Comparison of ENCODE assay signal across 26 cellular contexts in the genomic region with DNA sequence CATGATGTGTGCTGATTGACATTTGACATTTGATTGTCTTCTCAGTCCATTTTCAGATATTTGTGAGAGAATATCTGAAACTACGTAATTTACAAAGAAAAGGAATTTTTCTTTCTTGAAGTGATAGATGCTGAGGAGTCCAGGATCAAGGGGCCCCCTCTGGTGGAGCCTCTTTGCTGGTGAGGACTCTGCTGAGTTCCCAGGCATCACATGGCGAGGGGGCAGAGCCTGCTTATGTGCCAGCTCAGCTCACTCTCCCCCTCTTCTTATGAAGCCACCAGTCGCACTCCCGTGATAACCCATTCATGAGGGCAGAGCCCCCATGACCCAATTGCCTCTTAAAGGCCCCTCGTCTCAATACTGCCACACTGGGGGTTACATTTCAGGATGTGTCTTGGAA.
DNase-seq lines count a peak whose midpoint lies in the region; ATAC-seq, FAIRE-seq and TF ChIP-seq lines count a peak whose summit lies in the region.
"Had no signal": no experiment of that assay in that cellular context is flagged by ENCODE, and none has a peak within 500 bp of the region (broad histone marks: within the 10 kb centered on the region; RNA-seq: fewer than 3 reads in every experiment).

No MANE protein-coding gene starts in this region.

- no peak overlapping the region for H2BK12ac ChIP-seq in H1 (ENCODE audit: low read depth, low read length)
- H2BK12ac ChIP-seq in mesenchymal stem cell (ENCODE audit: low read length in 2 of 2), result no peak overlapping the region

- H3K36me3 Mint-ChIP-seq in activated CD4-positive, alpha-beta T cell treated with anti-CD3 and anti-CD28 coated beads, Interleukin-2, amount 10 ng/mL, durations not matched to agents 7 days and 5 days (ENCODE audit: low read depth), result peaks cover 11% of the 10 kb centered on the region

- H4K5ac ChIP-seq in H1 (ENCODE audit: insufficient read length, low read depth, low read length), result no peak overlapping the region

- no peak for FAIRE-seq in H1 (lab: Jason Lieb, UNC)
- FAIRE-seq: GM12878, HTR-8/SVneo had no signal

- H4K20me1 ChIP-seq in Loucy (ENCODE audit: insufficient read depth, low read length, poor library complexity, severe bottlenecking) (peaks cover 13% of the 10 kb centered on the region), H1 (replicated peaks in 1 of 2; ENCODE audit: control insufficient read depth in 1 of 2, insufficient read depth in 2 of 2, low read length in 2 of 2) (peaks cover 39 to 41% of the 10 kb centered on the region in 2 experiments)

- H2BK120ac ChIP-seq in H1 (replicated peaks; ENCODE audit: low read depth, low read length), result no peak overlapping the region
- no peak overlapping the region for H2BK120ac ChIP-seq in mesenchymal stem cell (ENCODE audit: low read depth, low read length)

- H3K23me2 ChIP-seq in H1 (ENCODE audit: low read depth, low read length), result no peaks in the 10 kb centered on the region

- H3K4me2 ChIP-seq in Loucy (ENCODE audit: low read depth, low read length, poor library complexity, severe bottlenecking), result no peak overlapping the region
- no peak overlapping the region; a peak in 1 of 4 replicates for H3K4me2 ChIP-seq in H1 (ENCODE audit: insufficient read depth in 1 of 2, low read depth in 2 of 2, low read length in 2 of 2)
- no peak overlapping the region for H3K4me2 ChIP-seq in mesenchymal stem cell (ENCODE audit: low read length, poor library complexity, severe bottlenecking)

- TF ChIP-seq POLR2A in H1 (IDR thresholded peaks at IDR 0.05; ENCODE audit: control extremely low read depth in 1 of 2, low read depth in 2 of 2, low read length in 2 of 2), result no peak

- H3K79me1 ChIP-seq in H1 (ENCODE audit: low read depth, low read length), result peaks cover 20% of the 10 kb centered on the region
- H3K79me1 ChIP-seq in mesenchymal stem cell (replicated peaks; ENCODE audit: low read length, poor library complexity, severe bottlenecking), result peaks cover 48% of the 10 kb centered on the region

- H3K9me2 ChIP-seq in Loucy (replicated peaks; ENCODE audit: low read depth, low read length), result no peaks in the 10 kb centered on the region

- CTCF ChIA-PET in A673 (lab: Charles Lee), result no interaction called here
- CTCF ChIA-PET in H1 (lab: Charles Lee; ENCODE audit: partially characterized antibody), result interaction anchor here (0.9 to 1.2 kb wide), 3 partner anchors 27 to 46 kb away, joined by 3 to 4 read pairs (median 3); no protein-coding TSS in a partner anchor
- CTCF ChIA-PET in activated CD4-positive, alpha-beta T cell treated with anti-CD3 and anti-CD28 coated beads, Interleukin-2, amount 10 ng/mL, durations not matched to agents 7 days and 5 days (lab: Charles Lee), result no interaction called here

- H3K4me1 ChIP-seq in A673 (ENCODE audit: insufficient read depth, low read length, poor library complexity, severe bottlenecking) (no peaks in the 10 kb centered on the region), Loucy (ENCODE audit: insufficient read depth, low read length, poor library complexity, severe bottlenecking) (peaks cover 56% of the 10 kb centered on the region), H1 (replicated peaks in 1 of 4; ENCODE audit: control insufficient read depth in 3 of 4, insufficient read depth in 4 of 4, low read length in 3 of 4) (peaks cover 8 to 36% (median 22%) of the 10 kb centered on the region in 4 experiments; a peak in 6 of 7 replicates), mesenchymal stem cell (ENCODE audit: control insufficient read depth, insufficient read depth, low read depth, low read length) (peaks cover 18% of the 10 kb centered on the region)
- H3K4me1 ChIP-seq: BE2C, Caco-2, HAP-1 had no signal

- 0 out of 2 replicates have a peak, but pooled peaks cover 3% of the 10 kb centered on the region for H3F3A ChIP-seq in Loucy (ENCODE audit: low read depth)

- TF ChIP-seq CTCF in A673 (conservative IDR thresholded peaks at IDR 0.05; ENCODE audit: low read depth, low read length) (0 out of 2 replicates have a peak, but pooled peaks have one; percentile 16), Loucy (conservative IDR thresholded peaks at IDR 0.05; ENCODE audit: low read length) (0 out of 2 replicates have a peak, but pooled peaks have one; percentile 17), H1 (IDR thresholded peaks at IDR 0.05; ENCODE audit: control extremely low read depth in 1 of 3, insufficient read depth in 1 of 3, low read depth in 1 of 3, low read length in 3 of 3) (peak in 2 of 3 experiments; percentile 21 to 28)

- H2BK15ac ChIP-seq in H1 (ENCODE audit: low read length) (no peak overlapping the region), mesenchymal stem cell (ENCODE audit: low read depth, poor library complexity, severe bottlenecking) (no peak overlapping the region)

- H3K4me3 ChIP-seq in A673 (ENCODE audit: low read depth, low read length, poor library complexity, severe bottlenecking) (no peak overlapping the region), Loucy (ENCODE audit: low read length, poor library complexity, severe bottlenecking) (no peak overlapping the region), H1 (ENCODE audit: extremely low read depth in 1 of 4, insufficient read depth in 2 of 4, low read depth in 3 of 4, low read length in 4 of 4) (no peak overlapping the region), mesenchymal stem cell (ENCODE audit: insufficient read depth in 1 of 2, low read depth in 1 of 2, low read length in 2 of 2) (no peak overlapping the region)
- H3K4me3 ChIP-seq: GM12878, HAP-1, MG63 had no signal

- H3K23ac ChIP-seq in H1 (ENCODE audit: insufficient read length) (no peak overlapping the region), mesenchymal stem cell (ENCODE audit: low read length in 2 of 2) (no peak overlapping the region)

- H2BK20ac ChIP-seq in H1 (ENCODE audit: low read length), result no peak overlapping the region

- POLR2A ChIA-PET in A673 (lab: Charles Lee; ENCODE audit: low non-redundant PET) (no interaction called here), H1 (lab: Charles Lee; ENCODE audit: partially characterized antibody) (interaction anchor here (1.2 to 1.4 kb wide), 2 partner anchors 9 to 24 kb away, joined by 3 read pairs; no protein-coding TSS in a partner anchor)
- POLR2A ChIA-PET in activated CD4-positive, alpha-beta T cell treated with anti-CD3 and anti-CD28 coated beads, Interleukin-2, amount 10 ng/mL, durations not matched to agents 7 days and 5 days (lab: Charles Lee), result no interaction called here

- H2AFZ ChIP-seq in Loucy (ENCODE audit: low read length) (no peak overlapping the region), H1 (ENCODE audit: low read length) (no peak overlapping the region), mesenchymal stem cell (ENCODE audit: low read depth, low read length) (no peak overlapping the region)

- H3K9ac ChIP-seq in Loucy (ENCODE audit: low read depth, low read length, poor library complexity, severe bottlenecking) (no peak overlapping the region), H1 (replicated peaks in 1 of 4; ENCODE audit: extremely low read depth in 1 of 4, low read depth in 3 of 4, low read length in 3 of 4) (no peak overlapping the region), mesenchymal stem cell (ENCODE audit: low read length) (no peak overlapping the region)

- H3K4ac ChIP-seq in H1 (replicated peaks; ENCODE audit: insufficient read length, low read depth, low read length) (no peak overlapping the region), mesenchymal stem cell (ENCODE audit: low read depth in 1 of 2, low read length in 2 of 2) (peak overlapping the region in 1 of 2 experiments; percentile 59)

- WGBS in H1 (ENCODE audit: extremely low coverage in 1 of 2, insufficient coverage in 1 of 2, insufficient read length in 1 of 2, insufficient replicate concordance in 2 of 2, low coverage in 1 of 2, low lambda C conversion rate in 2 of 2, missing lambda C conversion rate in 1 of 2), 2 experiments, result 85% methylated on average over 5 of the region's 5 CpGs; no CpG with 5 or more reads in 1 of the 2 experiments
- WGBS in mesenchymal stem cell, result 96% methylated on average over 5 of the region's 5 CpGs

- H4K8ac ChIP-seq in H1 (ENCODE audit: extremely low read depth, insufficient read depth, low read length) (no peak overlapping the region), mesenchymal stem cell (ENCODE audit: low read length) (peak overlapping the region; percentile 24)

- H3K9me3 ChIP-seq in A673 (ENCODE audit: low read depth, low read length, poor library complexity, severe bottlenecking) (no peaks in the 10 kb centered on the region), Loucy (ENCODE audit: insufficient read depth, low read depth, low read length) (no peaks in the 10 kb centered on the region), H1 (ENCODE audit: insufficient read depth in 2 of 2, low read depth in 1 of 2, low read length in 1 of 2) (no peaks in the 10 kb centered on the region), mesenchymal stem cell (ENCODE audit: control insufficient read depth, low read length) (no peaks in the 10 kb centered on the region)
- H3K9me3 ChIP-seq: BE2C, Caco-2, HAP-1, MG63 had no signal

- TF ChIP-seq RAD21 in H1 (IDR thresholded peaks at IDR 0.05 in 1 of 2, conservative IDR thresholded peaks at IDR 0.05 in 1 of 2; ENCODE audit: low read depth in 2 of 2, low read length in 2 of 2), result peak in 1 of 2 experiments; percentile 32; a peak in 2 of 4 replicates

- H3K56ac ChIP-seq in H1 (replicated peaks; ENCODE audit: insufficient read length, low read depth, low read length), result no peak overlapping the region

- H3K27ac ChIP-seq in A673 (ENCODE audit: low read depth, low read length, poor library complexity, severe bottlenecking), result no peak overlapping the region
- no peak overlapping the region for H3K27ac ChIP-seq in H1 (ENCODE audit: low read depth, low read length)
- H3K27ac ChIP-seq in mesenchymal stem cell (ENCODE audit: low read length, poor library complexity, severe bottlenecking), result no peak overlapping the region
- H3K27ac ChIP-seq: HL-60 had no signal

- no peaks in the 10 kb centered on the region for H3K36me3 ChIP-seq in A673 (ENCODE audit: insufficient read depth, low read length, poor library complexity, severe bottlenecking)
- no peaks in the 10 kb centered on the region for H3K36me3 ChIP-seq in Loucy (ENCODE audit: insufficient read depth, low read length)
- peaks cover 0 to 5% (median 0%) of the 10 kb centered on the region in 4 experiments; a peak in 3 of 8 replicates for H3K36me3 ChIP-seq in H1 (ENCODE audit: control insufficient read depth in 2 of 4, insufficient read depth in 4 of 4, low read length in 3 of 4)
- H3K36me3 ChIP-seq in mesenchymal stem cell (ENCODE audit: control insufficient read depth in 1 of 2, insufficient read depth in 2 of 2, low read depth in 1 of 2, low read length in 2 of 2), result peaks cover 13 to 22% of the 10 kb centered on the region in 2 experiments
- H3K36me3 ChIP-seq: HAP-1, MG63 had no signal

- H3K27me3 ChIP-seq in A673 (replicated peaks; ENCODE audit: insufficient read depth, low read depth, low read length, poor library complexity), result no peaks in the 10 kb centered on the region
- no peaks in the 10 kb centered on the region for H3K27me3 ChIP-seq in Loucy (ENCODE audit: insufficient read depth, low read length, poor library complexity, severe bottlenecking)
- no peaks in the 10 kb centered on the region for H3K27me3 ChIP-seq in H1 (replicated peaks in 1 of 4; ENCODE audit: control insufficient read depth in 3 of 4, extremely low read depth in 1 of 4, insufficient read depth in 3 of 4, low read length in 3 of 4)
- no peaks in the 10 kb centered on the region for H3K27me3 ChIP-seq in mesenchymal stem cell (ENCODE audit: control insufficient read depth in 1 of 2, insufficient read depth in 1 of 2, low read length in 2 of 2)
- H3K27me3 ChIP-seq: BE2C, MG63 had no signal

- no peak overlapping the region for H2BK5ac ChIP-seq in H1 (ENCODE audit: low read depth, low read length)
- H2BK5ac ChIP-seq in mesenchymal stem cell (ENCODE audit: low read depth, low read length, poor library complexity, severe bottlenecking), result no peak overlapping the region

- no peak overlapping the region for H3K4me3 Mint-ChIP-seq in activated CD4-positive, alpha-beta T cell treated with anti-CD3 and anti-CD28 coated beads, Interleukin-2, amount 10 ng/mL, durations not matched to agents 7 days and 5 days
- H3K4me3 Mint-ChIP-seq: IgD-negative memory B cell had no signal

- peaks cover 74% of the 10 kb centered on the region for H3K79me2 ChIP-seq in Loucy (ENCODE audit: insufficient read depth, low read length)
- peaks cover 13 to 96% of the 10 kb centered on the region in 2 experiments for H3K79me2 ChIP-seq in H1 (ENCODE audit: control insufficient read depth in 1 of 2, insufficient read depth in 2 of 2, low read length in 2 of 2)

- intact Hi-C loops in A673 (cut with micrococcal nuclease; ENCODE audit: unreplicated experiment), result no loop called here

- no peak for DNase-seq in A673 (ENCODE audit: low spot score)
- peak in 1 of 2 experiments; percentile 49 for DNase-seq in H1 (ENCODE audit: low read depth in 1 of 2, low spot score in 2 of 2)
- DNase-seq in mesenchymal stem cell, result no peak
- DNase-seq in activated CD4-positive, alpha-beta T cell treated with anti-CD3 and anti-CD28 coated beads, Interleukin-2, amount 50 U/mL, for 48 hours, result no peak
- DNase-seq in AG08395 (ENCODE audit: low spot score), result no peak
- DNase-seq in activated CD4-positive, alpha-beta T cell treated with anti-CD3 and anti-CD28 coated beads, Interleukin-2, amount 10 ng/mL, durations not matched to agents 7 days and 5 days, result no peak
- DNase-seq: 8988T; BE2C; Caco-2; CD4-positive, CD25-positive, alpha-beta regulatory T cell; DMS153; Karpas-422; MG63; NCI-H1048; NCI-H1436 treated with DMSO at 0.1 percent for 48 hours; NCI-H2029; NCI-H345; NCI-H524 treated with DMSO at 0.1 percent for 48 hours; SIG-M5 had no signal

- H3K14ac ChIP-seq in H1 (ENCODE audit: insufficient read length), result no peak overlapping the region
- no peak overlapping the region for H3K14ac ChIP-seq in mesenchymal stem cell (ENCODE audit: low read length in 2 of 2)

- no peak overlapping the region for H2AK5ac ChIP-seq in H1 (ENCODE audit: low read depth, low read length)
- no peak overlapping the region for H2AK5ac ChIP-seq in mesenchymal stem cell (ENCODE audit: low read length, severe bottlenecking)

- BruUV-seq in A673 (replicated peaks; lab: Mats Ljungman, UMichigan), result no TSS peak

- no peak for ATAC-seq in HG03039 (IDR thresholded peaks at IDR 0.05; ENCODE audit: unreplicated experiment)
- ATAC-seq: GM12878 had no signal

- peaks cover 42% of the 10 kb centered on the region for H3K4me1 Mint-ChIP-seq in activated CD4-positive, alpha-beta T cell treated with anti-CD3 and anti-CD28 coated beads, Interleukin-2, amount 10 ng/mL, durations not matched to agents 7 days and 5 days

- H3K9me3 Mint-ChIP-seq in activated CD4-positive, alpha-beta T cell treated with anti-CD3 and anti-CD28 coated beads, Interleukin-2, amount 10 ng/mL, durations not matched to agents 7 days and 5 days, result no peaks in the 10 kb centered on the region
- H3K9me3 Mint-ChIP-seq: CD4-positive, CD25-positive, alpha-beta regulatory T cell; IgD-negative memory B cell had no signal

- H3K27me3 Mint-ChIP-seq in activated CD4-positive, alpha-beta T cell treated with anti-CD3 and anti-CD28 coated beads, Interleukin-2, amount 10 ng/mL, durations not matched to agents 7 days and 5 days, result no peaks in the 10 kb centered on the region
- H3K27me3 Mint-ChIP-seq: CD4-positive, CD25-positive, alpha-beta regulatory T cell; IgD-negative memory B cell had no signal

- H4K91ac ChIP-seq in H1 (replicated peaks; ENCODE audit: insufficient read length, low read length) (no peak overlapping the region), mesenchymal stem cell (ENCODE audit: low read length) (no peak overlapping the region)

- H3K18ac ChIP-seq in H1 (ENCODE audit: extremely low read depth, low read length) (no peak overlapping the region), mesenchymal stem cell (ENCODE audit: low read depth in 1 of 2, low read length in 2 of 2) (no peak overlapping the region)

- no peak overlapping the region for H3K27ac Mint-ChIP-seq in activated CD4-positive, alpha-beta T cell treated with anti-CD3 and anti-CD28 coated beads, Interleukin-2, amount 10 ng/mL, durations not matched to agents 7 days and 5 days
- H3K27ac Mint-ChIP-seq: IgD-negative memory B cell had no signal

- TF ChIP-seq EP300 in H1 (IDR thresholded peaks at IDR 0.05; ENCODE audit: borderline replicate concordance in 1 of 2, low read depth in 2 of 2, low read length in 2 of 2), result no peak
